ENCODE assay signal across 1 cellular context in the genomic region with DNA sequence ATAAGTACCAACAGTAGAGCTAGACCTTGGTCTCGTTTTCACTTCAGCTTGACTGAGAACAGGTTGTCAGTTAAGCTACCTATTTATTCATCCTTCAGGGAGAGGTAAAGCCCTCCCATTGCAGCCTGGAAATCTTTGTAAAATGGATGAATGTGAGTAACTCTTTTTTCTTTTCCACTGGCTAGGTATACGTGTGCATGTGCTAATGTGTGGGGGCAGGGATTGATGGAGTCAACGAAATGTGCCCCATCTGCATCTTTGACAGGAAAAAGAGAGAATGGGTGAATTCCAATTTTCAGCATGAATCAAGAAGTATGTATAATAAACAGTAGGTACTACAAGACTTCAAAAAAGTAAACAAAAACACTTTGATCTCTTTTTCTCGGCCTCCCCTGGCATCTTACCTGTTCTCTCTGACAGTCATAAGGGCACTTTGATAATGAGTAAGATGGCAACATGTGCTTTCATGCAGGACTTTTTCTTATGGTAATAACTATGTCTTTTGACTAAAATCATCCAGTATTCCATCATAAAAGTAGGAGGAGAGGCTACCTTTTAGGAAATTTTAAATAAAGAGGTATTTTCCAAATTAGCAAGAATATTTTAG.
TF ChIP-seq lines count a peak whose summit lies in the region.

A gene (minus strand): TSS at position 57 of the 607 bp plus-strand sequence. CDS start 55 bp downstream, at position 2.

TF ChIP-seq in GM12878, 131 proteins besides CTCF, POLR2A, EP300 and RAD21:
- TF ChIP-seq, protein P1, sequence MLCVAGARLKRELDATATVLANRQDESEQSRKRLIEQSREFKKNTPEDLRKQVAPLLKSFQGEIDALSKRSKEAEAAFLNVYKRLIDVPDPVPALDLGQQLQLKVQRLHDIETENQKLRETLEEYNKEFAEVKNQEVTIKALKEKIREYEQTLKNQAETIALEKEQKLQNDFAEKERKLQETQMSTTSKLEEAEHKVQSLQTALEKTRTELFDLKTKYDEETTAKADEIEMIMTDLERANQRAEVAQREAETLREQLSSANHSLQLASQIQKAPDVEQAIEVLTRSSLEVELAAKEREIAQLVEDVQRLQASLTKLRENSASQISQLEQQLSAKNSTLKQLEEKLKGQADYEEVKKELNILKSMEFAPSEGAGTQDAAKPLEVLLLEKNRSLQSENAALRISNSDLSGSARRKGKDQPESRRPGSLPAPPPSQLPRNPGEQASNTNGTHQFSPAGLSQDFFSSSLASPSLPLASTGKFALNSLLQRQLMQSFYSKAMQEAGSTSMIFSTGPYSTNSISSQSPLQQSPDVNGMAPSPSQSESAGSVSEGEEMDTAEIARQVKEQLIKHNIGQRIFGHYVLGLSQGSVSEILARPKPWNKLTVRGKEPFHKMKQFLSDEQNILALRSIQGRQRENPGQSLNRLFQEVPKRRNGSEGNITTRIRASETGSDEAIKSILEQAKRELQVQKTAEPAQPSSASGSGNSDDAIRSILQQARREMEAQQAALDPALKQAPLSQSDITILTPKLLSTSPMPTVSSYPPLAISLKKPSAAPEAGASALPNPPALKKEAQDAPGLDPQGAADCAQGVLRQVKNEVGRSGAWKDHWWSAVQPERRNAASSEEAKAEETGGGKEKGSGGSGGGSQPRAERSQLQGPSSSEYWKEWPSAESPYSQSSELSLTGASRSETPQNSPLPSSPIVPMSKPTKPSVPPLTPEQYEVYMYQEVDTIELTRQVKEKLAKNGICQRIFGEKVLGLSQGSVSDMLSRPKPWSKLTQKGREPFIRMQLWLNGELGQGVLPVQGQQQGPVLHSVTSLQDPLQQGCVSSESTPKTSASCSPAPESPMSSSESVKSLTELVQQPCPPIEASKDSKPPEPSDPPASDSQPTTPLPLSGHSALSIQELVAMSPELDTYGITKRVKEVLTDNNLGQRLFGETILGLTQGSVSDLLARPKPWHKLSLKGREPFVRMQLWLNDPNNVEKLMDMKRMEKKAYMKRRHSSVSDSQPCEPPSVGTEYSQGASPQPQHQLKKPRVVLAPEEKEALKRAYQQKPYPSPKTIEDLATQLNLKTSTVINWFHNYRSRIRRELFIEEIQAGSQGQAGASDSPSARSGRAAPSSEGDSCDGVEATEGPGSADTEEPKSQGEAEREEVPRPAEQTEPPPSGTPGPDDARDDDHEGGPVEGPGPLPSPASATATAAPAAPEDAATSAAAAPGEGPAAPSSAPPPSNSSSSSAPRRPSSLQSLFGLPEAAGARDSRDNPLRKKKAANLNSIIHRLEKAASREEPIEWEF (IDR thresholded peaks at IDR 0.05; ENCODE audit: insufficient replicate concordance, low read depth, low read length): no peak
- TF ChIP-seq IKZF2 (IDR thresholded peaks at IDR 0.05) (no peak), HCFC1 (IDR thresholded peaks at IDR 0.05; ENCODE audit: low read length) (no peak), HDAC2 (IDR thresholded peaks at IDR 0.05) (no peak), JUNB (IDR thresholded peaks at IDR 0.05) (peak; percentile 22; the same call in 1 of the 2 replicates)
